In the genomic region with DNA sequence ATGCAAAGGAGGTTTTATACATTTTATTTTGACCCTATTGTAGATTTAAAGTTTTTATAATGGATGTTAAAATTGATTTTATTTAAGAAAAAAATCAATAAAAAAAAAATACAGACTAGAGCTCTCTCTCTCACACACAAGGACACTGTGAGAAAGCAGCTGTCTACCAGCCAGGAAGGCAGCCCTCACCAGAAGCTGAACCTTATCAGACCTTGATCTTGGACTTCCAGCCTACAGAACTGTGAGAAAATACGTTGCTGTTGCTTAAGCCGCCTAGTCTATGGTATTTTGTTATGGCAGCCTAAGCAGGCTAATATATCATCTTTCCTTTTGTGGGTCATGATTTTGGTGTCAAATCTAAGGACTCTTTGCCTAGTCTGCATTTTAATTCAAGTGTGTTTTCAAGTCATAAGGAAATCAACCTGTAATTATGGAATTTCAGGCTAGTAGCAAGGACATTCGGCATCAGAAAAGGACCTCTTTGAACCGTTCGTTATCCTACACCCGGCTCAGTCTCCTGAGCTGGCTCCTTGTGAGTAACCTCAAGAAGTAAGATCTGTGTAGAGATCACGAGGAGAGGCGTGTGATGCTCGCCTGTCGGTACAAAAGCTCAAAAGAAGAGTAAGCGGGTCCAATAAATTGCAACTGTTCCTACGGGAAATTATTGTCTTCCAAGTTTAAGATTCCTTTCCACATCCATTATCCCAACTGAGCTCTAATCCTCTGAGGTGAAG, we compare ENCODE assay signal across 24 cellular contexts.
"Had no signal": no experiment of that assay in that cellular context is flagged by ENCODE, and none has a peak within 500 bp of the region (broad histone marks: within the 10 kb centered on the region; RNA-seq: fewer than 3 reads in every experiment).

No MANE protein-coding gene starts in this region.

- ATAC-seq: effector memory CD8-positive, alpha-beta T cell; left ventricle myocardium superior; lower lobe of right lung; naive thymus-derived CD8-positive, alpha-beta T cell; sciatic nerve; stimulated activated naive CD8-positive, alpha-beta T cell treated with anti-CD3 and anti-CD28 coated beads, Interleukin-15, amount 100 ng/mL, for 72 hours had no signal

- H3K27ac ChIP-seq: esophagus squamous epithelium, lower lobe of right lung, ovary, right atrium auricular region, suprapubic skin, transverse colon, vagina had no signal

- DNase-seq: cortex of kidney; effector memory CD8-positive, alpha-beta T cell; erythroblast; esophagus squamous epithelium; hypothalamus; immature natural killer cell; left ventricle myocardium superior; lower lobe of right lung; naive thymus-derived CD8-positive, alpha-beta T cell; nephron progenitor cell; occipital lobe; ovary; stimulated activated CD4-positive, alpha-beta T cell treated with anti-CD3 and anti-CD28 coated beads, Interleukin-12 subunit alpha, Interleukin-12 subunit beta, amount 100 ng/mL, for 4 hours; stimulated activated CD4-positive, alpha-beta T cell treated with anti-CD3 and anti-CD28 coated beads, Interleukin-1b, Interleukin-23, amount 100 ng/mL, for 48 hours; stimulated activated CD4-positive, alpha-beta T cell treated with anti-CD3 and anti-CD28 coated beads, Interleukin-4, amount 100 ng/mL, for 1 hour; stimulated activated CD8-positive, alpha-beta memory T cell treated with anti-CD3 and anti-CD28 coated beads, Interleukin-4, amount 100 ng/mL, for 48 hours; stimulated activated naive CD4-positive, alpha-beta T cell; stimulated activated naive CD8-positive, alpha-beta T cell treated with anti-CD3 and anti-CD28 coated beads, Interleukin-15, amount 100 ng/mL, for 72 hours; transverse colon had no signal

- H3K36me3 ChIP-seq: esophagus squamous epithelium, lower lobe of right lung, ovary, right atrium auricular region, suprapubic skin, transverse colon, vagina had no signal

- H3K9me3 ChIP-seq: esophagus squamous epithelium, lower lobe of right lung, ovary, right atrium auricular region, suprapubic skin, transverse colon, vagina had no signal

- H3K27me3 ChIP-seq: esophagus squamous epithelium, ovary, right atrium auricular region, suprapubic skin, transverse colon, vagina had no signal

- H3K4me1 ChIP-seq: esophagus squamous epithelium, lower lobe of right lung, right atrium auricular region, suprapubic skin, transverse colon, vagina had no signal

- H3K4me3 ChIP-seq: esophagus squamous epithelium, lower lobe of right lung, ovary, right atrium auricular region, smooth muscle cell, suprapubic skin, transverse colon, vagina had no signal

- H3K4me2 ChIP-seq: smooth muscle cell had no signal
